1 cellular context compared by ENCODE assay signal in the genomic region with DNA sequence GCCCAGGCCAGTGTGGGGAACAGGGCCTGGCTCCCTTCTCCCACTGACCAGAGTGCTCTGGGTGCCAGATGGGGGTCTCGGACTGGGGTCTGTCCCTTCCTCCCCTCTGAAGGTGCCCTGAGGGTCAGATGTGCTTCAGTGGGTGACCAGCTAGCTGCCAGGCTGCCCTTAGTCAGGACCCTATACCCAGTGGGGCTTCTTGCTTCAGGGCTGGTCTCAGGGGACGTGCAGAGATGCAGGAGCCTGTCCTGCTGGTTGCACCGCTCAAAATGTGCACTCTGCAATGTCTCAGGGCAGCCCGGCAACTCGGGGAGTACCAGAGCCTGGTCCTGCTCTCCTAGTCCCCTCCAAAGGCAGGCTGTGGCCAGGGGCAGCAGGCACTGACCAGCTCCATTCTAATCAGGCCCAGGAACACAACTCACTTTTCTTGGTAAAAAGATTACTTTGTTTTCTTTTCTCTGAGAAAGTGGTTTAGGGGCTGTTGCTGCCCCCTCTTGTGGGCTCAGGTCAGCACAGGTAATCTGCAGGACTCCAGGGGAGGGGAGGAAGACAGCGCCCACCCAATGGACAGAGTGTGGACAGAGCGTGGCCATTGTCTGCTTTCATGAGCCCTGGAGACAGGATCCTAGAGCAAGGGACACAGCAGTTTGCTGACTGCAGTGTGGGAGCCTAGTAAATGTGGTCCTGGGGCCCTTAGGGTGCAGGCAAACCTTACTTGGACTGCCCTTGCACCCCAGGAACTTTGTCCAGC.
TF ChIP-seq lines count a peak whose summit lies in the region.

No MANE protein-coding gene starts in this region.

TF ChIP-seq in K562, 482 proteins besides CTCF, POLR2A, EP300 and RAD21 (continued from another document and continues in another):
- TF ChIP-seq, protein P1, sequence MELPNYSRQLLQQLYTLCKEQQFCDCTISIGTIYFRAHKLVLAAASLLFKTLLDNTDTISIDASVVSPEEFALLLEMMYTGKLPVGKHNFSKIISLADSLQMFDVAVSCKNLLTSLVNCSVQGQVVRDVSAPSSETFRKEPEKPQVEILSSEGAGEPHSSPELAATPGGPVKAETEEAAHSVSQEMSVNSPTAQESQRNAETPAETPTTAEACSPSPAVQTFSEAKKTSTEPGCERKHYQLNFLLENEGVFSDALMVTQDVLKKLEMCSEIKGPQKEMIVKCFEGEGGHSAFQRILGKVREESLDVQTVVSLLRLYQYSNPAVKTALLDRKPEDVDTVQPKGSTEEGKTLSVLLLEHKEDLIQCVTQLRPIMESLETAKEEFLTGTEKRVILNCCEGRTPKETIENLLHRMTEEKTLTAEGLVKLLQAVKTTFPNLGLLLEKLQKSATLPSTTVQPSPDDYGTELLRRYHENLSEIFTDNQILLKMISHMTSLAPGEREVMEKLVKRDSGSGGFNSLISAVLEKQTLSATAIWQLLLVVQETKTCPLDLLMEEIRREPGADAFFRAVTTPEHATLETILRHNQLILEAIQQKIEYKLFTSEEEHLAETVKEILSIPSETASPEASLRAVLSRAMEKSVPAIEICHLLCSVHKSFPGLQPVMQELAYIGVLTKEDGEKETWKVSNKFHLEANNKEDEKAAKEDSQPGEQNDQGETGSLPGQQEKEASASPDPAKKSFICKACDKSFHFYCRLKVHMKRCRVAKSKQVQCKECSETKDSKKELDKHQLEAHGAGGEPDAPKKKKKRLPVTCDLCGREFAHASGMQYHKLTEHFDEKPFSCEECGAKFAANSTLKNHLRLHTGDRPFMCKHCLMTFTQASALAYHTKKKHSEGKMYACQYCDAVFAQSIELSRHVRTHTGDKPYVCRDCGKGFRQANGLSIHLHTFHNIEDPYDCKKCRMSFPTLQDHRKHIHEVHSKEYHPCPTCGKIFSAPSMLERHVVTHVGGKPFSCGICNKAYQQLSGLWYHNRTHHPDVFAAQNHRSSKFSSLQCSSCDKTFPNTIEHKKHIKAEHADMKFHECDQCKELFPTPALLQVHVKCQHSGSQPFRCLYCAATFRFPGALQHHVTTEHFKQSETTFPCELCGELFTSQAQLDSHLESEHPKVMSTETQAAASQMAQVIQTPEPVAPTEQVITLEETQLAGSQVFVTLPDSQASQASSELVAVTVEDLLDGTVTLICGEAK (IDR thresholded peaks at IDR 0.05), result no peak
- TF ChIP-seq, protein P1 (CRISPR knock-in tag; IDR thresholded peaks at IDR 0.05), result 0 out of 2 replicates have a peak, but pooled peaks have one; percentile 11
- TF ChIP-seq NFRKB (IDR thresholded peaks at IDR 0.05; ENCODE audit: low read depth), result no peak
- 0 out of 2 replicates have a peak, but pooled peaks have one; percentile 10 for TF ChIP-seq STAG1 (CRISPR knock-in tag; IDR thresholded peaks at IDR 0.05; ENCODE audit: borderline replicate concordance)
- 0 out of 2 replicates have a peak, but pooled peaks have one; percentile 13 for TF ChIP-seq PRMT5 (CRISPR knock-in tag; IDR thresholded peaks at IDR 0.05)
- TF ChIP-seq, protein P2, sequence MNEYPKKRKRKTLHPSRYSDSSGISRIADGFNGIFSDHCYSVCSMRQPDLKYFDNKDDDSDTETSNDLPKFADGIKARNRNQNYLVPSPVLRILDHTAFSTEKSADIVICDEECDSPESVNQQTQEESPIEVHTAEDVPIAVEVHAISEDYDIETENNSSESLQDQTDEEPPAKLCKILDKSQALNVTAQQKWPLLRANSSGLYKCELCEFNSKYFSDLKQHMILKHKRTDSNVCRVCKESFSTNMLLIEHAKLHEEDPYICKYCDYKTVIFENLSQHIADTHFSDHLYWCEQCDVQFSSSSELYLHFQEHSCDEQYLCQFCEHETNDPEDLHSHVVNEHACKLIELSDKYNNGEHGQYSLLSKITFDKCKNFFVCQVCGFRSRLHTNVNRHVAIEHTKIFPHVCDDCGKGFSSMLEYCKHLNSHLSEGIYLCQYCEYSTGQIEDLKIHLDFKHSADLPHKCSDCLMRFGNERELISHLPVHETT (CRISPR knock-in tag; conservative IDR thresholded peaks at IDR 0.05 in 1 of 2, IDR thresholded peaks at IDR 0.05 in 1 of 2), result no peak
- no peak for TF ChIP-seq HNRNPL (IDR thresholded peaks at IDR 0.05; ENCODE audit: low read depth, low read length)
- no peak for TF ChIP-seq DACH1 (IDR thresholded peaks at IDR 0.05; ENCODE audit: partially characterized antibody)
- TF ChIP-seq GABPB2 (CRISPR knock-in tag; conservative IDR thresholded peaks at IDR 0.05), result 0 out of 2 replicates have a peak, but pooled peaks have one; percentile 34
- TF ChIP-seq NFIC (IDR thresholded peaks at IDR 0.05), result peak; percentile 23; the same call in 1 of the 2 replicates
- TF ChIP-seq HINFP (tag; conservative IDR thresholded peaks at IDR 0.05; ENCODE audit: low read depth), result no peak
- TF ChIP-seq TFE3 (CRISPR knock-in tag; IDR thresholded peaks at IDR 0.05), result 0 out of 2 replicates have a peak, but pooled peaks have one; percentile 1
- no peak for TF ChIP-seq BMI1 (IDR thresholded peaks at IDR 0.05; ENCODE audit: low read length)
- no peak for TF ChIP-seq LARP7 (IDR thresholded peaks at IDR 0.05)
- TF ChIP-seq ZNF175 (CRISPR knock-in tag; IDR thresholded peaks at IDR 0.05; ENCODE audit: low read depth), result no peak
- no peak for TF ChIP-seq RFX7 (CRISPR knock-in tag; IDR thresholded peaks at IDR 0.05)
- TF ChIP-seq ZBTB2 (IDR thresholded peaks at IDR 0.05), result no peak
- TF ChIP-seq, protein P3, sequence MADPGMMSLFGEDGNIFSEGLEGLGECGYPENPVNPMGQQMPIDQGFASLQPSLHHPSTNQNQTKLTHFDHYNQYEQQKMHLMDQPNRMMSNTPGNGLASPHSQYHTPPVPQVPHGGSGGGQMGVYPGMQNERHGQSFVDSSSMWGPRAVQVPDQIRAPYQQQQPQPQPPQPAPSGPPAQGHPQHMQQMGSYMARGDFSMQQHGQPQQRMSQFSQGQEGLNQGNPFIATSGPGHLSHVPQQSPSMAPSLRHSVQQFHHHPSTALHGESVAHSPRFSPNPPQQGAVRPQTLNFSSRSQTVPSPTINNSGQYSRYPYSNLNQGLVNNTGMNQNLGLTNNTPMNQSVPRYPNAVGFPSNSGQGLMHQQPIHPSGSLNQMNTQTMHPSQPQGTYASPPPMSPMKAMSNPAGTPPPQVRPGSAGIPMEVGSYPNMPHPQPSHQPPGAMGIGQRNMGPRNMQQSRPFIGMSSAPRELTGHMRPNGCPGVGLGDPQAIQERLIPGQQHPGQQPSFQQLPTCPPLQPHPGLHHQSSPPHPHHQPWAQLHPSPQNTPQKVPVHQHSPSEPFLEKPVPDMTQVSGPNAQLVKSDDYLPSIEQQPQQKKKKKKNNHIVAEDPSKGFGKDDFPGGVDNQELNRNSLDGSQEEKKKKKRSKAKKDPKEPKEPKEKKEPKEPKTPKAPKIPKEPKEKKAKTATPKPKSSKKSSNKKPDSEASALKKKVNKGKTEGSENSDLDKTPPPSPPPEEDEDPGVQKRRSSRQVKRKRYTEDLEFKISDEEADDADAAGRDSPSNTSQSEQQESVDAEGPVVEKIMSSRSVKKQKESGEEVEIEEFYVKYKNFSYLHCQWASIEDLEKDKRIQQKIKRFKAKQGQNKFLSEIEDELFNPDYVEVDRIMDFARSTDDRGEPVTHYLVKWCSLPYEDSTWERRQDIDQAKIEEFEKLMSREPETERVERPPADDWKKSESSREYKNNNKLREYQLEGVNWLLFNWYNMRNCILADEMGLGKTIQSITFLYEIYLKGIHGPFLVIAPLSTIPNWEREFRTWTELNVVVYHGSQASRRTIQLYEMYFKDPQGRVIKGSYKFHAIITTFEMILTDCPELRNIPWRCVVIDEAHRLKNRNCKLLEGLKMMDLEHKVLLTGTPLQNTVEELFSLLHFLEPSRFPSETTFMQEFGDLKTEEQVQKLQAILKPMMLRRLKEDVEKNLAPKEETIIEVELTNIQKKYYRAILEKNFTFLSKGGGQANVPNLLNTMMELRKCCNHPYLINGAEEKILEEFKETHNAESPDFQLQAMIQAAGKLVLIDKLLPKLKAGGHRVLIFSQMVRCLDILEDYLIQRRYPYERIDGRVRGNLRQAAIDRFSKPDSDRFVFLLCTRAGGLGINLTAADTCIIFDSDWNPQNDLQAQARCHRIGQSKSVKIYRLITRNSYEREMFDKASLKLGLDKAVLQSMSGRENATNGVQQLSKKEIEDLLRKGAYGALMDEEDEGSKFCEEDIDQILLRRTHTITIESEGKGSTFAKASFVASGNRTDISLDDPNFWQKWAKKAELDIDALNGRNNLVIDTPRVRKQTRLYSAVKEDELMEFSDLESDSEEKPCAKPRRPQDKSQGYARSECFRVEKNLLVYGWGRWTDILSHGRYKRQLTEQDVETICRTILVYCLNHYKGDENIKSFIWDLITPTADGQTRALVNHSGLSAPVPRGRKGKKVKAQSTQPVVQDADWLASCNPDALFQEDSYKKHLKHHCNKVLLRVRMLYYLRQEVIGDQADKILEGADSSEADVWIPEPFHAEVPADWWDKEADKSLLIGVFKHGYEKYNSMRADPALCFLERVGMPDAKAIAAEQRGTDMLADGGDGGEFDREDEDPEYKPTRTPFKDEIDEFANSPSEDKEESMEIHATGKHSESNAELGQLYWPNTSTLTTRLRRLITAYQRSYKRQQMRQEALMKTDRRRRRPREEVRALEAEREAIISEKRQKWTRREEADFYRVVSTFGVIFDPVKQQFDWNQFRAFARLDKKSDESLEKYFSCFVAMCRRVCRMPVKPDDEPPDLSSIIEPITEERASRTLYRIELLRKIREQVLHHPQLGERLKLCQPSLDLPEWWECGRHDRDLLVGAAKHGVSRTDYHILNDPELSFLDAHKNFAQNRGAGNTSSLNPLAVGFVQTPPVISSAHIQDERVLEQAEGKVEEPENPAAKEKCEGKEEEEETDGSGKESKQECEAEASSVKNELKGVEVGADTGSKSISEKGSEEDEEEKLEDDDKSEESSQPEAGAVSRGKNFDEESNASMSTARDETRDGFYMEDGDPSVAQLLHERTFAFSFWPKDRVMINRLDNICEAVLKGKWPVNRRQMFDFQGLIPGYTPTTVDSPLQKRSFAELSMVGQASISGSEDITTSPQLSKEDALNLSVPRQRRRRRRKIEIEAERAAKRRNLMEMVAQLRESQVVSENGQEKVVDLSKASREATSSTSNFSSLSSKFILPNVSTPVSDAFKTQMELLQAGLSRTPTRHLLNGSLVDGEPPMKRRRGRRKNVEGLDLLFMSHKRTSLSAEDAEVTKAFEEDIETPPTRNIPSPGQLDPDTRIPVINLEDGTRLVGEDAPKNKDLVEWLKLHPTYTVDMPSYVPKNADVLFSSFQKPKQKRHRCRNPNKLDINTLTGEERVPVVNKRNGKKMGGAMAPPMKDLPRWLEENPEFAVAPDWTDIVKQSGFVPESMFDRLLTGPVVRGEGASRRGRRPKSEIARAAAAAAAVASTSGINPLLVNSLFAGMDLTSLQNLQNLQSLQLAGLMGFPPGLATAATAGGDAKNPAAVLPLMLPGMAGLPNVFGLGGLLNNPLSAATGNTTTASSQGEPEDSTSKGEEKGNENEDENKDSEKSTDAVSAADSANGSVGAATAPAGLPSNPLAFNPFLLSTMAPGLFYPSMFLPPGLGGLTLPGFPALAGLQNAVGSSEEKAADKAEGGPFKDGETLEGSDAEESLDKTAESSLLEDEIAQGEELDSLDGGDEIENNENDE (IDR thresholded peaks at IDR 0.05; ENCODE audit: low read depth, low read length), result peak; percentile 85
- TF ChIP-seq HMGN3 (IDR thresholded peaks at IDR 0.05; ENCODE audit: borderline replicate concordance, extremely low read depth, insufficient read length, low read depth, low read length), result no peak
- TF ChIP-seq FOXK2 (conservative IDR thresholded peaks at IDR 0.05 in 1 of 2, IDR thresholded peaks at IDR 0.05 in 1 of 2; ENCODE audit: low read depth in 2 of 2), result no peak
